Comparison of ENCODE assay signal across 27 cellular contexts in genomic region chr2:170563401-170563800, GRCh38.
"Had no signal": no experiment of that assay in that cellular context is flagged by ENCODE, and none has a peak within 500 bp of the region (broad histone marks: within the 10 kb centered on the region; RNA-seq: fewer than 3 reads in every experiment).

No MANE protein-coding gene starts in this region.

- H3K4me1 ChIP-seq: stomach, suprapubic skin, testis, thyroid gland, tibial nerve, transverse colon, upper lobe of left lung, upper lobe of right lung, uterus, vagina had no signal

- ATAC-seq: stimulated activated effector memory CD8-positive, alpha-beta T cell treated with anti-CD3 and anti-CD28 coated beads, Interleukin-12 subunit alpha, Interleukin-12 subunit beta, amount 100 ng/mL, for 72 hours; stimulated activated memory B cell treated with anti-CD40 and anti-IgM and Interleukin-4, amounts not matched to agents 10 μg/mL and 1 μg/mL and 100 μg/mL, for 72 hours; stimulated activated naive B cell treated with anti-CD40 and anti-IgM and Interleukin-4, amounts not matched to agents 10 μg/mL and 1 μg/mL and 100 μg/mL, for 72 hours; stimulated activated naive CD8-positive, alpha-beta T cell treated with anti-CD3 and anti-CD28 coated beads, Interleukin-15, amount 100 ng/mL, for 72 hours; stimulated activated naive CD8-positive, alpha-beta T cell treated with anti-CD3 and anti-CD28 coated beads, Interleukin-15, Interleukin-2, amounts not matched to agents 100 U/mL and 50 U/mL, for 24 hours; upper lobe of right lung had no signal

- DNase-seq: stimulated activated CD4-positive, alpha-beta T cell treated with anti-CD3 and anti-CD28 coated beads, Interleukin-2, amount 100 ng/mL, for 48 hours; stimulated activated CD4-positive, alpha-beta T cell treated with anti-CD3 and anti-CD28 coated beads, Interleukin-4, amount 100 ng/mL, for 1 hour; stimulated activated CD4-positive, alpha-beta T cell treated with anti-CD3 and anti-CD28 coated beads, Interleukin-4, amount 100 ng/mL, for 24 hours; stimulated activated CD4-positive, alpha-beta T cell treated with anti-CD3 and anti-CD28 coated beads, Interleukin-4, amount 100 ng/mL, for 4 hours; stimulated activated CD8-positive, alpha-beta memory T cell treated with anti-CD3 and anti-CD28 coated beads, Interleukin-4, amount 100 ng/mL, for 48 hours; stimulated activated naive B cell treated with anti-CD40 and anti-IgM and Interleukin-4, amounts not matched to agents 10 μg/mL and 1 μg/mL and 100 μg/mL, for 72 hours; stimulated activated naive CD4-positive, alpha-beta T cell; stimulated activated naive CD4-positive, alpha-beta T cell treated with Interleukin-2 at 50 U/mL for 16 hours; stimulated activated naive CD8-positive, alpha-beta T cell treated with anti-CD3 and anti-CD28 coated beads, Interleukin-15, amount 100 ng/mL, for 72 hours; stimulated activated naive CD8-positive, alpha-beta T cell treated with anti-CD3 and anti-CD28 coated beads, Interleukin-15, Interleukin-2, amounts not matched to agents 100 U/mL and 50 U/mL, for 24 hours; stomach; substantia nigra; testis; thyroid gland; tibial artery; transverse colon; trophoblast cell; upper lobe of left lung; upper lobe of right lung; uterus had no signal

- H3K36me3 ChIP-seq: stomach, suprapubic skin, thoracic aorta, thyroid gland, tibial artery, tibial nerve, transverse colon, upper lobe of left lung, upper lobe of right lung, uterus, vagina had no signal

- H3K27me3 ChIP-seq: stomach, suprapubic skin, testis, thyroid gland, tibial artery, tibial nerve, transverse colon, upper lobe of left lung, upper lobe of right lung, uterus, vagina had no signal

- H3K4me3 ChIP-seq: stomach, suprapubic skin, testis, thoracic aorta, thyroid gland, tibial artery, tibial nerve, transverse colon, upper lobe of left lung, upper lobe of right lung, uterus, vagina had no signal

- H3K27ac ChIP-seq: stomach, suprapubic skin, testis, thoracic aorta, thyroid gland, tibial artery, tibial nerve, transverse colon, upper lobe of left lung, upper lobe of right lung, uterus, vagina had no signal

- FAIRE-seq: urothelium cell line had no signal
